ENCODE assay signal across 17 cellular contexts in genomic region chr22:43554259-43554636, GRCh38.
A peak's percentile ranks its signal among the peaks of the same experiment; 100 is the strongest.
DNase-seq lines count a peak whose midpoint lies in the region; ATAC-seq and TF ChIP-seq lines count a peak whose summit lies in the region.
"Had no signal": no experiment of that assay in that cellular context is flagged by ENCODE, and none has a peak within 500 bp of the region (broad histone marks: within the 10 kb centered on the region; RNA-seq: fewer than 3 reads in every experiment).

No MANE protein-coding gene starts in this region.

- H3K4me2 ChIP-seq in neural progenitor cell: no peak overlapping the region
- H3K4me2 ChIP-seq: BLaER1 treated with 17β-estradiol and CSF1 and Interleukin-3, amounts not matched to agents 10 nM and 100 nM; GM23338 had no signal

- no peaks in the 10 kb centered on the region for H3F3A ChIP-seq in neural progenitor cell (ENCODE audit: low read depth)

- TF ChIP-seq CTCF in chondrocyte (IDR thresholded peaks at IDR 0.05): no peak
- no peak for TF ChIP-seq CTCF in esophagus muscularis mucosa (IDR thresholded peaks at IDR 0.05)
- TF ChIP-seq CTCF in neural progenitor cell (IDR thresholded peaks at IDR 0.05): no peak
- TF ChIP-seq CTCF in sigmoid colon (IDR thresholded peaks at IDR 0.05): no peak

- no peak overlapping the region for H3K9ac ChIP-seq in neural progenitor cell
- H3K9ac ChIP-seq: BLaER1 treated with 17β-estradiol and CSF1 and Interleukin-3, amounts not matched to agents 10 nM and 100 nM had no signal

- H3K27me3 Mint-ChIP-seq in chondrocyte (ENCODE audit: low read depth) (peaks cover 7% of the 10 kb centered on the region), neural progenitor cell (ENCODE audit: insufficient read depth, low read depth) (peaks cover 2% of the 10 kb centered on the region)
- H3K27me3 Mint-ChIP-seq: IgD-negative memory B cell had no signal

- ATAC-seq in GM18517 (IDR thresholded peaks at IDR 0.05; ENCODE audit: unreplicated experiment) (no peak), GM19324 (IDR thresholded peaks at IDR 0.05; ENCODE audit: low FRiP score, unreplicated experiment) (no peak), GM18858 (IDR thresholded peaks at IDR 0.05; ENCODE audit: unreplicated experiment) (no peak)
- ATAC-seq: CD8-positive, alpha-beta T cell; GM23338 had no signal

- no peaks in the 10 kb centered on the region for H4K20me1 ChIP-seq in neural progenitor cell (ENCODE audit: low read depth)
- H4K20me1 ChIP-seq: BLaER1 treated with 17β-estradiol and CSF1 and Interleukin-3, amounts not matched to agents 10 nM and 100 nM had no signal

- H3K27me3 ChIP-seq in esophagus muscularis mucosa: no peaks in the 10 kb centered on the region
- no peaks in the 10 kb centered on the region for H3K27me3 ChIP-seq in neural progenitor cell
- no peaks in the 10 kb centered on the region for H3K27me3 ChIP-seq in sigmoid colon
- H3K27me3 ChIP-seq: BLaER1 treated with 17β-estradiol and CSF1 and Interleukin-3, amounts not matched to agents 10 nM and 100 nM had no signal

- H3K79me2 ChIP-seq in neural progenitor cell (ENCODE audit: low read depth): no peaks in the 10 kb centered on the region

- no peak overlapping the region for H3K27ac Mint-ChIP-seq in chondrocyte (ENCODE audit: unreplicated experiment)
- H3K27ac Mint-ChIP-seq in neural progenitor cell: peak overlapping the region; percentile 34
- H3K27ac Mint-ChIP-seq: B cell; CD8-positive, alpha-beta T cell; GM23338; HFFc6; IgD-negative memory B cell had no signal

- no peaks in the 10 kb centered on the region for H3K4me1 ChIP-seq in esophagus muscularis mucosa
- H3K4me1 ChIP-seq in neural progenitor cell: no peaks in the 10 kb centered on the region
- H3K4me1 ChIP-seq in sigmoid colon: no peaks in the 10 kb centered on the region
- H3K4me1 ChIP-seq: BLaER1 treated with 17β-estradiol and CSF1 and Interleukin-3, amounts not matched to agents 10 nM and 100 nM had no signal

- no peaks in the 10 kb centered on the region for H3K4me1 Mint-ChIP-seq in chondrocyte (ENCODE audit: low read depth)
- peaks cover 4% of the 10 kb centered on the region for H3K4me1 Mint-ChIP-seq in neural progenitor cell
- H3K4me1 Mint-ChIP-seq: B cell, IgD-negative memory B cell had no signal

- H3K9me3 ChIP-seq in esophagus muscularis mucosa (peaks cover 0 to 8% (median 0%) of the 10 kb centered on the region in 4 donors), neural progenitor cell (ENCODE audit: low read depth) (no peaks in the 10 kb centered on the region), sigmoid colon (no peaks in the 10 kb centered on the region)

- H3K4me3 Mint-ChIP-seq in chondrocyte (ENCODE audit: unreplicated experiment) (no peak overlapping the region), neural progenitor cell (peak overlapping the region; percentile 48)
- H3K4me3 Mint-ChIP-seq: B cell; CD8-positive, alpha-beta T cell; GM23338; HFFc6; IgD-negative memory B cell had no signal

- intact Hi-C loops in esophagus muscularis mucosa (cut with DNase I) (no loop called here), sigmoid colon (cut with DNase I) (no loop called here)

- H2AFZ ChIP-seq in neural progenitor cell (replicated peaks): no peak overlapping the region
- H2AFZ ChIP-seq: GM23338 had no signal

- WGBS in esophagus muscularis mucosa: 75% methylated on average over 6 of the region's 6 CpGs
- 77 to 91% methylated on average over 6 of the region's 6 CpGs for WGBS in sigmoid colon, 2 donors

- TF ChIP-seq EP300 in esophagus muscularis mucosa (IDR thresholded peaks at IDR 0.05) (no peak), sigmoid colon (IDR thresholded peaks at IDR 0.05) (no peak)

- TF ChIP-seq POLR2A in esophagus muscularis mucosa (IDR thresholded peaks at IDR 0.05; ENCODE audit: low read depth): no peak
- TF ChIP-seq POLR2A in sigmoid colon (IDR thresholded peaks at IDR 0.05): no peak

- no peaks in the 10 kb centered on the region for H3K36me3 Mint-ChIP-seq in chondrocyte (ENCODE audit: low read depth)
- H3K36me3 Mint-ChIP-seq in neural progenitor cell: peaks cover 5% of the 10 kb centered on the region
- H3K36me3 Mint-ChIP-seq: CD8-positive, alpha-beta T cell had no signal

- H3K27ac ChIP-seq in esophagus muscularis mucosa (replicated peaks in 1 of 4) (no peak overlapping the region), neural progenitor cell (no peak overlapping the region), sigmoid colon (no peak overlapping the region)
- H3K27ac ChIP-seq: BLaER1 treated with 17β-estradiol and CSF1 and Interleukin-3, amounts not matched to agents 10 nM and 100 nM had no signal

- H3K36me3 ChIP-seq in esophagus muscularis mucosa: no peaks in the 10 kb centered on the region
- no peaks in the 10 kb centered on the region for H3K36me3 ChIP-seq in neural progenitor cell
- H3K36me3 ChIP-seq in sigmoid colon: no peaks in the 10 kb centered on the region
- H3K36me3 ChIP-seq: BLaER1 treated with 17β-estradiol and CSF1 and Interleukin-3, amounts not matched to agents 10 nM and 100 nM had no signal

- peak; percentile 10 for DNase-seq in chondrocyte (ENCODE audit: low spot score)
- peak; percentile 84 for DNase-seq in esophagus muscularis mucosa (ENCODE audit: extremely low spot score)
- DNase-seq in neural progenitor cell (ENCODE audit: low spot score): no peak
- peak; percentile 19 for DNase-seq in sigmoid colon
- DNase-seq: Calu3; CD8-positive, alpha-beta T cell; DMS79 treated with DMSO at 0.1 percent for 48 hours; GF-D8; HCEC 1CT; HFFc6 had no signal

- peaks cover 10% of the 10 kb centered on the region for H3K9me3 Mint-ChIP-seq in chondrocyte (ENCODE audit: low read depth)
- peaks cover 17% of the 10 kb centered on the region for H3K9me3 Mint-ChIP-seq in neural progenitor cell

- H3K4me3 ChIP-seq in esophagus muscularis mucosa: no peak overlapping the region
- no peak overlapping the region for H3K4me3 ChIP-seq in neural progenitor cell
- H3K4me3 ChIP-seq in sigmoid colon: no peak overlapping the region
- H3K4me3 ChIP-seq: BLaER1 treated with 17β-estradiol and CSF1 and Interleukin-3, amounts not matched to agents 10 nM and 100 nM; GM23338 had no signal
